13 cellular contexts compared by ENCODE assay signal in genomic region chr14:81927069-81927468, GRCh38.
DNase-seq lines count a peak whose midpoint lies in the region; ATAC-seq and TF ChIP-seq lines count a peak whose summit lies in the region.
"Had no signal": no experiment of that assay in that cellular context is flagged by ENCODE, and none has a peak within 500 bp of the region (broad histone marks: within the 10 kb centered on the region; RNA-seq: fewer than 3 reads in every experiment).

No MANE protein-coding gene starts in this region.

- DNase-seq in GM13977 (ENCODE audit: low spot score) (no peak), NAMALWA (ENCODE audit: low spot score) (peak; percentile 20), WTC11 (ENCODE audit: low spot score) (no peak), mesenteric fat pad (ENCODE audit: low spot score) (no peak)
- DNase-seq in activated naive CD4-positive, alpha-beta T cell (lab: John Stamatoyannopoulos, UW): no peak
- DNase-seq: activated CD4-positive, alpha-beta T cell treated with anti-CD3 and anti-CD28 coated beads, Interleukin-2, amount 50 U/mL, for 1 hour; activated gamma-delta T cell treated with Interleukin-2 at 50 U/mL for 16 hours; NCI-H345 had no signal

- ATAC-seq in WTC11: peak; percentile 87
- no peak for ATAC-seq in HG03354 (IDR thresholded peaks at IDR 0.05; ENCODE audit: poor library complexity, severe bottlenecking, unreplicated experiment)
- ATAC-seq: SK-N-SH treated with all-trans-retinoic acid at 6 μM for 48 hours had no signal

- CTCF ChIA-PET in WTC11 (lab: Charles Lee): interaction anchor here (0.6 to 1.8 kb wide), 19 partner anchors 9 to 299 kb away, joined by 3 to 14 read pairs (median 3); no protein-coding TSS in a partner anchor

- H3K27me3 Mint-ChIP-seq in WTC11 (ENCODE audit: low read depth) (no peaks in the 10 kb centered on the region), nephron (ENCODE audit: low read depth) (no peaks in the 10 kb centered on the region)
- H3K27me3 Mint-ChIP-seq: central memory CD8-positive, alpha-beta T cell; IgD-negative memory B cell had no signal

- H3K4me3 Mint-ChIP-seq in WTC11 (no peak overlapping the region), nephron (no peak overlapping the region)
- H3K4me3 Mint-ChIP-seq: central memory CD8-positive, alpha-beta T cell; IgD-negative memory B cell had no signal

- H3K4me1 Mint-ChIP-seq in WTC11 (peaks cover 5% of the 10 kb centered on the region), nephron (no peaks in the 10 kb centered on the region)
- H3K4me1 Mint-ChIP-seq: central memory CD8-positive, alpha-beta T cell; IgD-negative memory B cell had no signal

- no peaks in the 10 kb centered on the region for H3K36me3 Mint-ChIP-seq in WTC11
- H3K36me3 Mint-ChIP-seq in nephron (ENCODE audit: low read depth): no peaks in the 10 kb centered on the region

- in situ Hi-C loops in GM13977 (cut with MboI; ENCODE audit: low pct_unique_long_range_greater_than_20kb, low sequenced_read_pairs, unreplicated experiment): no loop called here

- POLR2A ChIA-PET in WTC11 (lab: Charles Lee): no interaction called here

- TF ChIP-seq CTCF in GM13977 (IDR thresholded peaks at IDR 0.05; ENCODE audit: extremely low read depth, insufficient read depth, missing control alignments) (peak; percentile 21), WTC11 (IDR thresholded peaks at IDR 0.05) (no peak), nephron (IDR thresholded peaks at IDR 0.05; ENCODE audit: unreplicated experiment in 3 of 3) (peak in 2 of 3 experiments; percentile 15 to 23)

- H3K9me3 Mint-ChIP-seq in WTC11 (no peaks in the 10 kb centered on the region), nephron (no peaks in the 10 kb centered on the region)
- H3K9me3 Mint-ChIP-seq: central memory CD8-positive, alpha-beta T cell had no signal

- H3K27ac Mint-ChIP-seq in WTC11: no peak overlapping the region
- no peak overlapping the region for H3K27ac Mint-ChIP-seq in nephron
- H3K27ac Mint-ChIP-seq: IgD-negative memory B cell had no signal

TF ChIP-seq in WTC11, 78 proteins besides CTCF, POLR2A, EP300 and RAD21:
- TF ChIP-seq ZNF416 (CRISPR knock-in tag; IDR thresholded peaks at IDR 0.05) (no peak), ZNF396 (CRISPR knock-in tag; IDR thresholded peaks at IDR 0.05; ENCODE audit: borderline replicate concordance) (no peak), JUN (CRISPR knock-in tag; IDR thresholded peaks at IDR 0.05) (no peak), ZNF425 (CRISPR knock-in tag; conservative IDR thresholded peaks at IDR 0.05) (no peak), CREM (CRISPR knock-in tag; IDR thresholded peaks at IDR 0.05) (no peak)
- TF ChIP-seq, protein P1, sequence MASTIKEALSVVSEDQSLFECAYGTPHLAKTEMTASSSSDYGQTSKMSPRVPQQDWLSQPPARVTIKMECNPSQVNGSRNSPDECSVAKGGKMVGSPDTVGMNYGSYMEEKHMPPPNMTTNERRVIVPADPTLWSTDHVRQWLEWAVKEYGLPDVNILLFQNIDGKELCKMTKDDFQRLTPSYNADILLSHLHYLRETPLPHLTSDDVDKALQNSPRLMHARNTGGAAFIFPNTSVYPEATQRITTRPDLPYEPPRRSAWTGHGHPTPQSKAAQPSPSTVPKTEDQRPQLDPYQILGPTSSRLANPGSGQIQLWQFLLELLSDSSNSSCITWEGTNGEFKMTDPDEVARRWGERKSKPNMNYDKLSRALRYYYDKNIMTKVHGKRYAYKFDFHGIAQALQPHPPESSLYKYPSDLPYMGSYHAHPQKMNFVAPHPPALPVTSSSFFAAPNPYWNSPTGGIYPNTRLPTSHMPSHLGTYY (CRISPR knock-in tag; IDR thresholded peaks at IDR 0.05): no peak
